Comparison of ENCODE assay signal across 22 cellular contexts in genomic region chr19:20107301-20107700, GRCh38. TPM values are rescaled to one million over a fixed set of nuclear protein-coding genes. Genes with fewer than 3 reads are reported as not detected.
"Had no signal": no experiment of that assay in that cellular context is flagged by ENCODE, and none has a peak within 500 bp of the region (broad histone marks: within the 10 kb centered on the region; RNA-seq: fewer than 3 reads in every experiment).

No MANE protein-coding gene starts in this region.

- H3K4me1 Mint-ChIP-seq: mesothelial cell of epicardium, naive B cell had no signal

- H3K79me2 ChIP-seq: hepatocyte had no signal

- H3K36me3 ChIP-seq: colonic mucosa, lower lobe of right lung had no signal

- H3K4me3 Mint-ChIP-seq: dendritic cell treated with granulocyte-macrophage colony-stimulating factor and Interleukin-4, amounts not matched to agents 40 ng/mL and 50 ng/mL, for 4 days; effector memory CD8-positive, alpha-beta T cell; mesothelial cell of epicardium; naive B cell had no signal

- H3K4me2 ChIP-seq: hepatocyte had no signal

- H3K27me3 Mint-ChIP-seq: dendritic cell treated with granulocyte-macrophage colony-stimulating factor and Interleukin-4, amounts not matched to agents 40 ng/mL and 50 ng/mL, for 4 days; effector memory CD8-positive, alpha-beta T cell; naive B cell had no signal

- H3K27ac Mint-ChIP-seq: dendritic cell treated with granulocyte-macrophage colony-stimulating factor and Interleukin-4, amounts not matched to agents 40 ng/mL and 50 ng/mL, for 4 days; effector memory CD8-positive, alpha-beta T cell; mesothelial cell of epicardium had no signal

- H3K4me3 ChIP-seq: colonic mucosa, esophagus muscularis mucosa, gastroesophageal sphincter, heart left ventricle, hepatocyte, left lung, lower lobe of right lung, mucosa of descending colon had no signal

- ATAC-seq: effector memory CD8-positive, alpha-beta T cell; foreskin keratinocyte; gastroesophageal sphincter; heart left ventricle; left cardiac atrium; left lung; left ventricle myocardium superior; lower lobe of right lung; mucosa of descending colon had no signal

- H3K27me3 ChIP-seq: colonic mucosa, esophagus muscularis mucosa, foreskin keratinocyte, gastroesophageal sphincter, heart left ventricle, hepatocyte, left lung had no signal

- FAIRE-seq: endothelial cell of umbilical vein, islet of Langerhans, keratinocyte had no signal

- H3K9me3 ChIP-seq: colonic mucosa had no signal

- H3K27ac ChIP-seq: colonic mucosa, esophagus muscularis mucosa, foreskin keratinocyte, gastroesophageal sphincter, heart left ventricle, hepatocyte, left lung, lower lobe of right lung had no signal

- H3K4me1 ChIP-seq: colonic mucosa, esophagus muscularis mucosa, foreskin keratinocyte, gastroesophageal sphincter, heart left ventricle, left lung, lower lobe of right lung had no signal

- H2AFZ ChIP-seq: hepatocyte had no signal

- DNase-seq: colonic mucosa; cortex of kidney; effector CD8-positive, alpha-beta T cell; effector memory CD8-positive, alpha-beta T cell; foreskin keratinocyte; heart left ventricle; left cardiac atrium; left lung; left ventricle myocardium superior; lower lobe of right lung; mesenchymal stem cell; mucosa of descending colon; naive B cell had no signal

RNA-seq across cellular contexts. Expression of gene ZNF90, which starts 29.5 kb away (rescaled TPM):
- total RNA-seq: myocyte had no signal
